Comparison of ENCODE assay signal across 9 cellular contexts in genomic region chr1:223706077-223706988, GRCh38. TPM values are rescaled to one million over a fixed set of nuclear protein-coding genes. Genes with fewer than 3 reads are reported as not detected.
DNase-seq lines count a peak whose midpoint lies in the region; ATAC-seq, FAIRE-seq and TF ChIP-seq lines count a peak whose summit lies in the region.
"Had no signal": no experiment of that assay in that cellular context is flagged by ENCODE, and none has a peak within 500 bp of the region (broad histone marks: within the 10 kb centered on the region; RNA-seq: fewer than 3 reads in every experiment).

No MANE protein-coding gene starts in this region.

- H2BK120ac ChIP-seq in neuronal stem cell (ENCODE audit: low read depth, low read length): no peak overlapping the region

- DNase-seq in Calu3: peak; percentile 44
- peak; percentile 79 for DNase-seq in NCI-H2171 (lab: John Stamatoyannopoulos, UW)
- DNase-seq in cardiac fibroblast (ENCODE audit: low read depth in 2 of 2): peak; percentile 90 to 95
- no peak for DNase-seq in neuronal stem cell (ENCODE audit: low spot score)
- no peak for DNase-seq in frontal cortex (ENCODE audit: low spot score in 2 of 2)
- DNase-seq in stimulated activated CD4-positive, alpha-beta T cell treated with anti-CD3 and anti-CD28 coated beads, Interleukin-4, amount 100 ng/mL, for 1 hour: no peak
- DNase-seq in natural killer cell treated with Interleukin-12 subunit alpha and Interleukin-12 subunit beta and Interleukin-15 and Interleukin-18, amount 100 ng/mL, for 72 hours (ENCODE audit: low spot score): no peak
- no peak for DNase-seq in putamen (ENCODE audit: low spot score)

- H3K27ac ChIP-seq in neuronal stem cell (replicated peaks; ENCODE audit: low read length): no peak overlapping the region

- H3K4me2 ChIP-seq in neuronal stem cell (ENCODE audit: insufficient read depth, low read length, poor library complexity, severe bottlenecking): no peak overlapping the region

- no peak overlapping the region for H2BK5ac ChIP-seq in neuronal stem cell (ENCODE audit: low read length)

- H4K8ac ChIP-seq in neuronal stem cell (ENCODE audit: low read depth, low read length): no peak overlapping the region

- no peak overlapping the region for H3K4me3 Mint-ChIP-seq in Calu3 (ENCODE audit: low read depth, unreplicated experiment)
- H3K4me3 Mint-ChIP-seq in natural killer cell treated with Interleukin-12 subunit alpha and Interleukin-12 subunit beta and Interleukin-15 and Interleukin-18, amount 100 ng/mL, for 72 hours: no peak overlapping the region

- intact Hi-C loops in Calu3 (cut with micrococcal nuclease; ENCODE audit: unreplicated experiment): loop anchor here (10.0 kb wide), 1 partner anchor 378 kb away; no protein-coding TSS in a partner anchor

- H3K4me3 ChIP-seq in cardiac fibroblast (replicated peaks in 1 of 2; ENCODE audit: low read depth in 2 of 2, low read length in 2 of 2) (no peak overlapping the region), neuronal stem cell (ENCODE audit: low read length in 2 of 2) (no peak overlapping the region)

- H3K9me3 ChIP-seq in neuronal stem cell (replicated peaks in 1 of 2; ENCODE audit: control insufficient read depth in 2 of 2, insufficient read depth in 1 of 2, low read depth in 1 of 2, low read length in 2 of 2): no peaks in the 10 kb centered on the region

- H3K4me1 ChIP-seq in neuronal stem cell (ENCODE audit: control insufficient read depth in 2 of 2, insufficient read depth in 1 of 2, low read depth in 1 of 2, low read length in 2 of 2): peaks cover 3 to 17% of the 10 kb centered on the region in 2 donors

- no peak overlapping the region for H2BK15ac ChIP-seq in neuronal stem cell (ENCODE audit: low read length)

- FAIRE-seq in frontal cortex (lab: Jason Lieb, UNC): no peak

- H3K23ac ChIP-seq in neuronal stem cell (ENCODE audit: low read depth, low read length, poor library complexity): no peak overlapping the region

- peaks cover 33% of the 10 kb centered on the region for H3K36me3 Mint-ChIP-seq in Calu3 (ENCODE audit: insufficient read depth, unreplicated experiment)
- no peaks in the 10 kb centered on the region for H3K36me3 Mint-ChIP-seq in natural killer cell treated with Interleukin-12 subunit alpha and Interleukin-12 subunit beta and Interleukin-15 and Interleukin-18, amount 100 ng/mL, for 72 hours

- TF ChIP-seq CTCF in Calu3 (IDR thresholded peaks at IDR 0.05; ENCODE audit: unreplicated experiment) (no peak), cardiac fibroblast (IDR thresholded peaks at IDR 0.05; ENCODE audit: low read depth, low read length) (no peak)

- CTCF ChIA-PET in Calu3 (lab: Charles Lee): interaction anchor here (0.5 to 1.8 kb wide), 7 partner anchors 8 to 628 kb away, joined by 3 to 6 read pairs (median 4); no protein-coding TSS in a partner anchor

- peak overlapping the region; percentile 33 for H2AFZ ChIP-seq in neuronal stem cell (ENCODE audit: low read length)

- H3K4me1 Mint-ChIP-seq in Calu3 (ENCODE audit: low read depth, unreplicated experiment): peaks cover 75% of the 10 kb centered on the region
- peaks cover 13 to 22% of the 10 kb centered on the region in 2 donors for H3K4me1 Mint-ChIP-seq in natural killer cell treated with Interleukin-12 subunit alpha and Interleukin-12 subunit beta and Interleukin-15 and Interleukin-18, amount 100 ng/mL, for 72 hours (ENCODE audit: low read depth in 2 of 2)

- BruUV-seq in Calu3 (replicated peaks; lab: Mats Ljungman, UMichigan): TSS peak; percentile 22

- no peaks in the 10 kb centered on the region for H3K79me1 ChIP-seq in neuronal stem cell (ENCODE audit: low read depth, low read length)

- WGBS in neuronal stem cell (ENCODE audit: extremely low coverage in 2 of 2, insufficient read length in 2 of 2, insufficient replicate concordance in 1 of 2), 2 donors: no CpG with 5 or more reads among the region's 12 CpGs

- H3K18ac ChIP-seq in neuronal stem cell (ENCODE audit: low read length): no peak overlapping the region

- no peaks in the 10 kb centered on the region for H3K27me3 Mint-ChIP-seq in Calu3 (ENCODE audit: unreplicated experiment)
- no peaks in the 10 kb centered on the region for H3K27me3 Mint-ChIP-seq in natural killer cell treated with Interleukin-12 subunit alpha and Interleukin-12 subunit beta and Interleukin-15 and Interleukin-18, amount 100 ng/mL, for 72 hours

- H3K27me3 ChIP-seq in neuronal stem cell (ENCODE audit: control insufficient read depth in 3 of 3, insufficient read depth in 3 of 3, low read depth in 1 of 3, low read length in 3 of 3): no peaks in the 10 kb centered on the region

- H3K36me3 ChIP-seq in neuronal stem cell (replicated peaks in 1 of 2; ENCODE audit: control insufficient read depth in 2 of 2, insufficient read depth in 2 of 2, low read length in 2 of 2): no peaks in the 10 kb centered on the region

- H3K4ac ChIP-seq in neuronal stem cell (ENCODE audit: low read length): no peak overlapping the region

- H3K14ac ChIP-seq in neuronal stem cell (ENCODE audit: low read length): no peak overlapping the region

- no peaks in the 10 kb centered on the region for H3K9me3 Mint-ChIP-seq in Calu3 (ENCODE audit: low read depth, unreplicated experiment)
- H3K9me3 Mint-ChIP-seq in natural killer cell treated with Interleukin-12 subunit alpha and Interleukin-12 subunit beta and Interleukin-15 and Interleukin-18, amount 100 ng/mL, for 72 hours: no peaks in the 10 kb centered on the region

- no peak overlapping the region for H3K9ac ChIP-seq in neuronal stem cell (ENCODE audit: low read depth, low read length, poor library complexity)

- no peak overlapping the region for H2AK5ac ChIP-seq in neuronal stem cell (ENCODE audit: low read depth, low read length)

- H4K91ac ChIP-seq in neuronal stem cell (ENCODE audit: low read depth, low read length, poor library complexity): no peak overlapping the region

- no peak overlapping the region for H2BK12ac ChIP-seq in neuronal stem cell (ENCODE audit: low read length)

- H3K27ac Mint-ChIP-seq in Calu3 (ENCODE audit: unreplicated experiment): peak overlapping the region; percentile 90
- no peak overlapping the region for H3K27ac Mint-ChIP-seq in natural killer cell treated with Interleukin-12 subunit alpha and Interleukin-12 subunit beta and Interleukin-15 and Interleukin-18, amount 100 ng/mL, for 72 hours

- ATAC-seq in natural killer cell treated with Interleukin-12 subunit alpha and Interleukin-12 subunit beta and Interleukin-15 and Interleukin-18, amount 100 ng/mL, for 72 hours: no peak

RNA-seq across cellular contexts. Expression of gene CAPN2, which starts 6.0 kb away (rescaled TPM):
- total RNA-seq in Calu3 (2022) (250 and 266 TPM in 2 replicates), frontal cortex (36.7 TPM)
- 50.4 TPM for polyA plus RNA-seq in neuronal stem cell (2013, experiment 1 of 2)
- 50.8 TPM for polyA plus RNA-seq in neuronal stem cell (2013, experiment 2 of 2)
- 10 to 100 TPM; 29.2 to 39.1 TPM for total RNA-seq in natural killer cell treated with Interleukin-12 subunit alpha and Interleukin-12 subunit beta and Interleukin-15 and Interleukin-18, amount 100 ng/mL, for 72 hours

RNA-seq across cellular contexts. Expression of gene CAPN8, which starts 40.8 kb away (rescaled TPM):
- 108 and 158 TPM in 2 replicates for total RNA-seq in Calu3 (2022)
- polyA plus RNA-seq in neuronal stem cell (2013, experiment 1 of 2): 0.21 TPM
- 0.10 TPM for polyA plus RNA-seq in neuronal stem cell (2013, experiment 2 of 2)
- not detected for total RNA-seq in frontal cortex
- not detected for total RNA-seq in natural killer cell treated with Interleukin-12 subunit alpha and Interleukin-12 subunit beta and Interleukin-15 and Interleukin-18, amount 100 ng/mL, for 72 hours
- total RNA-seq: SK-MEL-5 had no signal

Comparison
In these comparisons a context has a peak if more than half of its experiments do, and no peak if none do; other contexts are left out.
1. DNase-seq: peak in Calu3 (single experiment), NCI-H2171 (single experiment) and cardiac fibroblast (2 of 2); none in neuronal stem cell (single experiment), frontal cortex (0 of 2), stimulated activated CD4-positive, alpha-beta T cell treated with anti-CD3 and anti-CD28 coated beads, Interleukin-4, amount 100 ng/mL, for 1 hour (single experiment), natural killer cell treated with Interleukin-12 subunit alpha and Interleukin-12 subunit beta and Interleukin-15 and Interleukin-18, amount 100 ng/mL, for 72 hours (single experiment) and putamen (single experiment).
2. RNA of gene CAPN8, which starts 40.8 kb away (total RNA-seq): 108 to 158 TPM in Calu3; not detected in natural killer cell treated with Interleukin-12 subunit alpha and Interleukin-12 subunit beta and Interleukin-15 and Interleukin-18, amount 100 ng/mL, for 72 hours and not detected in frontal cortex (single experiment); every median in the first group is over 100 times any median in the second.